In the genomic region with DNA sequence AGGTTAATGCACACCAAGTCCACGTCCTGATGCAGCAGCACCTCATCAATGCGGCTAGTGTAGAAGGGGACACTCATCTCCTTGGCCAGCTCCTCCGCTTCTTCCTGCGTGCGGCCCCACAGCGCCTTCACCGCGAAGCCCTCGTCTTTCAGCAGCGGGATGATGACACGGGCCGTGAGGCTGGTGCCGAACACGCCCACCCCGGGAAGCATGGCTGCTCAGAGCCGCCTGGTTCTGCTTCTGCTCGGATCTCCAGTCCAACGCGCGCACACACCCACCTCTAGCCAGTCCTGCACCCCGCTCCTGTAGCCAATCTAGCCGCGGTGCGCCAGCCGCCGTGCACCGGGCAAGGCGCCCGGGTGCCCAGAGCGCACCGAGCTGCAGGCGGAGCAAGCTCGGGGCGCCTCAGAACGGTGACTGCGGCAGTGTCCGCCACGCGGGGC, we compare ENCODE assay signal across 8 cellular contexts. TPM values are rescaled to one million over a fixed set of nuclear protein-coding genes. Genes with fewer than 3 reads are reported as not detected.
DNase-seq lines count a peak whose midpoint lies in the region; ATAC-seq lines count a peak whose summit lies in the region.

No MANE protein-coding gene starts in this region.

- H3K4me3 ChIP-seq in effector memory CD4-positive, alpha-beta T cell (ENCODE audit: insufficient read depth, low read depth, low read length, poor library complexity, severe bottlenecking) = peak overlapping the region; percentile 85
- H3K4me3 ChIP-seq in mesendoderm (ENCODE audit: low read length) = peak overlapping the region; percentile 80

- peak overlapping the region; percentile 60 for H3K9ac ChIP-seq in mesendoderm (ENCODE audit: low read length)

- H3K18ac ChIP-seq in mesendoderm (ENCODE audit: low read length) = no peak overlapping the region

- DNase-seq in SKM-1 treated with dmso at 0.1 percent for 144 hours (lab: John Stamatoyannopoulos, UW; ENCODE audit: unreplicated experiment) = peak; percentile 35
- no peak for DNase-seq in SKM-1 (lab: John Stamatoyannopoulos, UW; ENCODE audit: unreplicated experiment)
- peak; percentile 65 for DNase-seq in NCI-H226
- peak; percentile 47 to 57 for DNase-seq in activated CD4-positive, alpha-beta T cell treated with anti-CD3 and anti-CD28 coated beads, Interleukin-2, amount 50 U/mL, for 4 hours
- DNase-seq in effector memory CD4-positive, alpha-beta T cell = peak; percentile 6 to 14 (median 9)
- peak; percentile 68 for DNase-seq in mesendoderm
- DNase-seq in stimulated activated CD8-positive, alpha-beta memory T cell treated with anti-CD3 and anti-CD28 coated beads, Interleukin-15, amount 100 ng/mL, for 48 hours (ENCODE audit: low read depth in 2 of 2) = peak; percentile 55 to 60

- no peaks in the 10 kb centered on the region for H3K27me3 ChIP-seq in effector memory CD4-positive, alpha-beta T cell (replicated peaks; ENCODE audit: control insufficient read depth, insufficient read depth, low read length, poor library complexity, severe bottlenecking)
- peaks cover 2% of the 10 kb centered on the region for H3K27me3 ChIP-seq in mesendoderm (ENCODE audit: insufficient read depth, low read length, poor library complexity)

- H3K4ac ChIP-seq in mesendoderm (ENCODE audit: low read depth, low read length) = no peak overlapping the region

- no peak overlapping the region for H4K5ac ChIP-seq in mesendoderm (ENCODE audit: low read length)

- peaks cover 11% of the 10 kb centered on the region for H3K79me1 ChIP-seq in mesendoderm (ENCODE audit: low read length)

- H3K36me3 ChIP-seq in effector memory CD4-positive, alpha-beta T cell (ENCODE audit: control insufficient read depth, insufficient read depth, low read length) = no peaks in the 10 kb centered on the region
- H3K36me3 ChIP-seq in mesendoderm (ENCODE audit: control insufficient read depth, insufficient read depth, low read length) = no peaks in the 10 kb centered on the region

- H3K79me2 ChIP-seq in mesendoderm (ENCODE audit: control insufficient read depth, insufficient read depth, low read length) = peaks cover 13% of the 10 kb centered on the region

- H3K4me1 ChIP-seq in effector memory CD4-positive, alpha-beta T cell (ENCODE audit: control insufficient read depth, insufficient read depth, low read length, poor library complexity, severe bottlenecking) = peaks cover 8% of the 10 kb centered on the region
- H3K4me1 ChIP-seq in mesendoderm (ENCODE audit: control insufficient read depth, low read depth, low read length) = peaks cover 7% of the 10 kb centered on the region

- H3K23ac ChIP-seq in mesendoderm (ENCODE audit: low read length) = peak overlapping the region; percentile 80

- WGBS in mesendoderm (ENCODE audit: extremely low coverage, insufficient coverage, low lambda C conversion rate) = no CpG with 5 or more reads among the region's 39 CpGs

- H3K27ac ChIP-seq in effector memory CD4-positive, alpha-beta T cell (ENCODE audit: insufficient read depth, low read length, poor library complexity, severe bottlenecking) = no peak overlapping the region
- H3K27ac ChIP-seq in mesendoderm (ENCODE audit: low read depth, low read length) = no peak overlapping the region

- H2BK15ac ChIP-seq in mesendoderm (replicated peaks; ENCODE audit: low read depth) = no peak overlapping the region

- no peak overlapping the region for H2BK120ac ChIP-seq in mesendoderm (ENCODE audit: low read depth, low read length)

- peak; percentile 32 for ATAC-seq in HG02938 (IDR thresholded peaks at IDR 0.05; ENCODE audit: unreplicated experiment)

- no peak overlapping the region for H4K8ac ChIP-seq in mesendoderm (ENCODE audit: low read depth, low read length)

- H2AK5ac ChIP-seq in mesendoderm (ENCODE audit: low read length) = no peak overlapping the region

- peak overlapping the region; percentile 99 for H3K4me2 ChIP-seq in mesendoderm (ENCODE audit: low read length)

- H3K9me3 ChIP-seq in effector memory CD4-positive, alpha-beta T cell (ENCODE audit: control insufficient read depth, low read length) = no peaks in the 10 kb centered on the region

- H2BK5ac ChIP-seq in mesendoderm (ENCODE audit: low read length) = no peak overlapping the region

- H3K56ac ChIP-seq in mesendoderm (ENCODE audit: low read length) = peak overlapping the region; percentile 91

RNA-seq across cellular contexts. Expression of a gene that starts 0.7 kb away (rescaled TPM):
- 3.1 TPM for polyA plus RNA-seq in mesendoderm (2013, experiment 1 of 2)
- 3.1 TPM for polyA plus RNA-seq in mesendoderm (2013, experiment 2 of 2)
